Comparison of ENCODE assay signal across 21 cellular contexts in genomic region chr6:16961577-16961976, GRCh38.
"Had no signal": no experiment of that assay in that cellular context is flagged by ENCODE, and none has a peak within 500 bp of the region (broad histone marks: within the 10 kb centered on the region; RNA-seq: fewer than 3 reads in every experiment).

No MANE protein-coding gene starts in this region.

- H3K27ac Mint-ChIP-seq: activated B cell treated with CpG ODN at 0.5 μM for 24 hours; activated CD4-positive, alpha-beta T cell treated with anti-CD3 and anti-CD28 coated beads, Interleukin-2, amount 10 ng/mL, durations not matched to agents 24 days and 14 days; activated naive CD4-positive, alpha-beta T cell treated with anti-CD3 and anti-CD28 coated beads, Interleukin-2, amount 50 U/mL, for 72 hours; activated T-cell treated with anti-CD3 and anti-CD28 coated beads, Interleukin-2, amount 50 U/mL, for 72 hours; brain; natural killer cell; stimulated activated naive B cell treated with anti-CD40 and anti-IgM and Interleukin-4, amounts not matched to agents 10 μg/mL and 1 μg/mL and 100 μg/mL, for 72 hours had no signal

- ATAC-seq: activated naive CD4-positive, alpha-beta T cell treated with anti-CD3 and anti-CD28 coated beads, Interleukin-2, amount 50 U/mL, for 72 hours; activated T-cell treated with anti-CD3 and anti-CD28 coated beads, Interleukin-2, amount 50 U/mL, for 72 hours; left lobe of liver; natural killer cell; stimulated activated naive B cell treated with anti-CD40 and anti-IgM and Interleukin-4, amounts not matched to agents 10 μg/mL and 1 μg/mL and 100 μg/mL, for 72 hours had no signal

- H3K4me3 ChIP-seq: tibial artery had no signal

- H3K9me3 ChIP-seq: neutrophil, tibial artery had no signal

- H3K9me3 Mint-ChIP-seq: activated B cell treated with CpG ODN at 0.5 μM for 24 hours; activated CD4-positive, alpha-beta T cell treated with anti-CD3 and anti-CD28 coated beads, Interleukin-2, amount 10 ng/mL, durations not matched to agents 24 days and 14 days; activated naive CD4-positive, alpha-beta T cell treated with anti-CD3 and anti-CD28 coated beads, Interleukin-2, amount 50 U/mL, for 72 hours; activated T-cell treated with anti-CD3 and anti-CD28 coated beads, Interleukin-2, amount 50 U/mL, for 72 hours; brain; natural killer cell; stimulated activated naive B cell treated with anti-CD40 and anti-IgM and Interleukin-4, amounts not matched to agents 10 μg/mL and 1 μg/mL and 100 μg/mL, for 72 hours had no signal

- H3K27ac ChIP-seq: epithelial cell of prostate, neutrophil, tibial artery had no signal

- H3K4me3 Mint-ChIP-seq: activated B cell treated with CpG ODN at 0.5 μM for 24 hours; activated CD4-positive, alpha-beta T cell treated with anti-CD3 and anti-CD28 coated beads, Interleukin-2, amount 10 ng/mL, durations not matched to agents 24 days and 14 days; activated T-cell treated with anti-CD3 and anti-CD28 coated beads, Interleukin-2, amount 50 U/mL, for 72 hours; brain; natural killer cell; stimulated activated naive B cell treated with anti-CD40 and anti-IgM and Interleukin-4, amounts not matched to agents 10 μg/mL and 1 μg/mL and 100 μg/mL, for 72 hours had no signal

- H3K36me3 Mint-ChIP-seq: activated naive CD4-positive, alpha-beta T cell treated with anti-CD3 and anti-CD28 coated beads, Interleukin-2, amount 50 U/mL, for 72 hours; brain; natural killer cell; stimulated activated naive B cell treated with anti-CD40 and anti-IgM and Interleukin-4, amounts not matched to agents 10 μg/mL and 1 μg/mL and 100 μg/mL, for 72 hours had no signal

- H3K36me3 ChIP-seq: neutrophil, tibial artery had no signal

- H3K27me3 ChIP-seq: neutrophil had no signal

- DNase-seq: activated B cell treated with CpG ODN at 0.5 μM for 24 hours; activated CD4-positive, alpha-beta T cell treated with anti-CD3 and anti-CD28 coated beads, Interleukin-2, amount 10 ng/mL, durations not matched to agents 24 days and 14 days; activated CD8-positive, alpha-beta memory T cell treated with anti-CD3 and anti-CD28 coated beads, Interleukin-2, amount 50 U/mL, for 48 hours; activated gamma-delta T cell; activated T-cell treated with anti-CD3 and anti-CD28 coated beads, Interleukin-2, amount 50 U/mL, for 72 hours; amniotic stem cell; central memory CD4-positive, alpha-beta T cell; cortex of kidney; effector memory CD4-positive, alpha-beta T cell; natural killer cell; posterior cingulate gyrus; retina; stimulated activated CD4-positive, alpha-beta T cell treated with anti-CD3 and anti-CD28 coated beads, Interleukin-15, amount 100 ng/mL, for 24 hours; stimulated activated CD4-positive, alpha-beta T cell treated with anti-CD3 and anti-CD28 coated beads, Interleukin-4, amount 100 ng/mL, for 1 hour; stimulated activated naive B cell treated with anti-CD40 and anti-IgM and Interleukin-4, amounts not matched to agents 10 μg/mL and 1 μg/mL and 100 μg/mL, for 72 hours; tibial artery had no signal
